In genomic region chr2:178676046-178676445, GRCh38 we compare ENCODE assay signal across 8 cellular contexts.
"Had no signal": no experiment of that assay in that cellular context is flagged by ENCODE, and none has a peak within 500 bp of the region (broad histone marks: within the 10 kb centered on the region; RNA-seq: fewer than 3 reads in every experiment).

No MANE protein-coding gene starts in this region.

- FAIRE-seq: H1, H54, HTR-8/SVneo had no signal

- H3K4me2 ChIP-seq: GM23338 had no signal

- DNase-seq: H9, HCEC 1CT, HFFc6, KG1 had no signal

- ATAC-seq: GM23338 had no signal

- H3K4me3 ChIP-seq: GM23338 had no signal

- H2AFZ ChIP-seq: GM23338 had no signal
